ENCODE assay signal across 28 cellular contexts in genomic region chrX:1416965-1417760, GRCh38. TPM values are rescaled to one million over a fixed set of nuclear protein-coding genes. Genes with fewer than 3 reads are reported as not detected.
DNase-seq lines count a peak whose midpoint lies in the region; ATAC-seq, FAIRE-seq and TF ChIP-seq lines count a peak whose summit lies in the region.
"Had no signal": no experiment of that assay in that cellular context is flagged by ENCODE, and none has a peak within 500 bp of the region (broad histone marks: within the 10 kb centered on the region; RNA-seq: fewer than 3 reads in every experiment).

No MANE protein-coding gene starts in this region.

- no peak overlapping the region for H3K4me2 ChIP-seq in A549
- H3K4me2 ChIP-seq in mesenchymal stem cell (ENCODE audit: low read length, poor library complexity, severe bottlenecking) = no peak overlapping the region
- H3K4me2 ChIP-seq: KMS-11 had no signal

- no peak overlapping the region for H3K14ac ChIP-seq in mesenchymal stem cell (ENCODE audit: low read length in 2 of 2)

- CTCF ChIA-PET in A549 (lab: Yijun Ruan, JAX) = no interaction called here

- no peak for TF ChIP-seq POLR2A in A549 (IDR thresholded peaks at IDR 0.05; ENCODE audit: low read length)

- no peak overlapping the region for H2BK15ac ChIP-seq in mesenchymal stem cell (ENCODE audit: low read depth, poor library complexity, severe bottlenecking)

- H3K79me1 ChIP-seq in mesenchymal stem cell (replicated peaks; ENCODE audit: low read length, poor library complexity, severe bottlenecking) = peaks cover 8% of the 10 kb centered on the region

- H3K9ac ChIP-seq in mesenchymal stem cell (ENCODE audit: low read length) = no peak overlapping the region
- H3K9ac ChIP-seq: KMS-11 had no signal

- TF ChIP-seq CTCF in A549 (IDR thresholded peaks at IDR 0.05) = no peak

- DNase-seq in A549 (ENCODE audit: low read depth in 1 of 2, low spot score in 1 of 2) (no peak), ELF-1 (ENCODE audit: low read depth, low spot score) (peak; percentile 1), mesenchymal stem cell (no peak), epidermal melanocyte (ENCODE audit: insufficient read length, low spot score) (no peak), NCI-H1436 (lab: John Stamatoyannopoulos, UW) (no peak)
- no peak for DNase-seq in stimulated activated naive CD4-positive, alpha-beta T cell (lab: John Stamatoyannopoulos, UW)
- DNase-seq: activated CD8-positive, alpha-beta T cell treated with anti-CD3 and anti-CD28 coated beads, Interleukin-2, amount 10 ng/mL, durations not matched to agents 7 days and 5 days; activated naive CD4-positive, alpha-beta T cell treated with anti-CD3 and anti-CD28 coated beads, Interleukin-2, amount 50 U/mL, for 16 hours; activated T-cell treated with anti-CD3 and anti-CD28 coated beads, Interleukin-2, amount 50 U/mL, for 72 hours; amygdala; C1 segment of cervical spinal cord; DMS153; GOT3; hypothalamus; left colon; mammary epithelial cell; MG63; NCI-H1105 treated with DMSO at 0.1 percent for 48 hours; NCI-H2029 treated with DMSO at 0.1 percent for 48 hours; NCI-H526; nephron progenitor cell; OCI-M1; substantia nigra; upper lobe of left lung had no signal

- POLR2A ChIA-PET in A549 (lab: Yijun Ruan, JAX) = no interaction called here

- no peak for TF ChIP-seq EP300 in A549 (IDR thresholded peaks at IDR 0.05)

- no peak overlapping the region for H2BK120ac ChIP-seq in mesenchymal stem cell (ENCODE audit: low read depth, low read length)

- peaks cover 14% of the 10 kb centered on the region for H3K9me3 ChIP-seq in A549
- H3K9me3 ChIP-seq in mesenchymal stem cell (ENCODE audit: control insufficient read depth, low read length) = peaks cover 8% of the 10 kb centered on the region

- no peak overlapping the region for H3K23ac ChIP-seq in mesenchymal stem cell (ENCODE audit: low read length in 2 of 2)

- FAIRE-seq in A549 (lab: Jason Lieb, UNC) = no peak

- WGBS in A549 (ENCODE audit: missing lambda C conversion rate) = 74% methylated on average over 14 of the region's 14 CpGs
- WGBS in mesenchymal stem cell = 68% methylated on average over 14 of the region's 14 CpGs

- no peak overlapping the region for H2BK12ac ChIP-seq in mesenchymal stem cell (ENCODE audit: low read length in 2 of 2)

- H2BK5ac ChIP-seq in mesenchymal stem cell (ENCODE audit: low read depth, low read length, poor library complexity, severe bottlenecking) = no peak overlapping the region

- H4K8ac ChIP-seq in mesenchymal stem cell (ENCODE audit: low read length) = no peak overlapping the region

- no peak overlapping the region for H2AK5ac ChIP-seq in mesenchymal stem cell (ENCODE audit: low read length, severe bottlenecking)

- no peaks in the 10 kb centered on the region for H3K27me3 ChIP-seq in mesenchymal stem cell (ENCODE audit: control insufficient read depth in 1 of 2, insufficient read depth in 1 of 2, low read length in 2 of 2)
- H3K27me3 ChIP-seq: MG63, upper lobe of left lung had no signal

- no peak overlapping the region for H3K4ac ChIP-seq in mesenchymal stem cell (ENCODE audit: low read depth in 1 of 2, low read length in 2 of 2)

- ATAC-seq in A549 = no peak
- ATAC-seq: activated CD8-positive, alpha-beta T cell treated with anti-CD3 and anti-CD28 coated beads, Interleukin-2, amount 10 ng/mL, durations not matched to agents 7 days and 5 days; activated T-cell treated with anti-CD3 and anti-CD28 coated beads, Interleukin-2, amount 50 U/mL, for 72 hours; left colon; stimulated activated memory B cell treated with anti-CD40 and anti-IgM and Interleukin-4, amounts not matched to agents 10 μg/mL and 1 μg/mL and 100 μg/mL, for 72 hours had no signal

- no peak for TF ChIP-seq RAD21 in A549 (conservative IDR thresholded peaks at IDR 0.05 in 1 of 2, IDR thresholded peaks at IDR 0.05 in 1 of 2)

- no peak overlapping the region for H3K27ac ChIP-seq in A549
- no peak overlapping the region for H3K27ac ChIP-seq in mesenchymal stem cell (ENCODE audit: low read length, poor library complexity, severe bottlenecking)
- H3K27ac ChIP-seq: KMS-11, SK-N-MC, upper lobe of left lung had no signal

- H2AFZ ChIP-seq in mesenchymal stem cell (ENCODE audit: low read depth, low read length) = no peak overlapping the region

- H3K4me1 ChIP-seq in A549 (no peaks in the 10 kb centered on the region), mesenchymal stem cell (ENCODE audit: control insufficient read depth, insufficient read depth, low read depth, low read length) (peaks cover 3% of the 10 kb centered on the region)
- H3K4me1 ChIP-seq: upper lobe of left lung had no signal

- H4K91ac ChIP-seq in mesenchymal stem cell (ENCODE audit: low read length) = peak overlapping the region; percentile 3

- no peak overlapping the region for H3K18ac ChIP-seq in mesenchymal stem cell (ENCODE audit: low read depth in 1 of 2, low read length in 2 of 2)

- peaks cover 75 to 84% of the 10 kb centered on the region in 2 experiments for H3K36me3 ChIP-seq in mesenchymal stem cell (ENCODE audit: control insufficient read depth in 1 of 2, insufficient read depth in 2 of 2, low read depth in 1 of 2, low read length in 2 of 2)

- H3K4me3 ChIP-seq in A549 (no peak overlapping the region), mesenchymal stem cell (ENCODE audit: insufficient read depth in 1 of 2, low read depth in 1 of 2, low read length in 2 of 2) (no peak overlapping the region)
- H3K4me3 ChIP-seq: MG63, SK-N-MC, upper lobe of left lung had no signal

TF ChIP-seq in A549, 52 proteins besides CTCF, POLR2A, EP300 and RAD21:
- TF ChIP-seq, protein P1, sequence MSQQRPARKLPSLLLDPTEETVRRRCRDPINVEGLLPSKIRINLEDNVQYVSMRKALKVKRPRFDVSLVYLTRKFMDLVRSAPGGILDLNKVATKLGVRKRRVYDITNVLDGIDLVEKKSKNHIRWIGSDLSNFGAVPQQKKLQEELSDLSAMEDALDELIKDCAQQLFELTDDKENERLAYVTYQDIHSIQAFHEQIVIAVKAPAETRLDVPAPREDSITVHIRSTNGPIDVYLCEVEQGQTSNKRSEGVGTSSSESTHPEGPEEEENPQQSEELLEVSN (IDR thresholded peaks at IDR 0.05; ENCODE audit: borderline replicate concordance, low read depth) = no peak
- peak; percentile 82 for TF ChIP-seq POLR2AphosphoS2 (conservative IDR thresholded peaks at IDR 0.05; ENCODE audit: low read length)

TF ChIP-seq in PFSK-1, 5 proteins besides CTCF, POLR2A, EP300 and RAD21:
- TF ChIP-seq POLR2AphosphoS5 (IDR thresholded peaks at IDR 0.05; ENCODE audit: low read depth, low read length) = peak; percentile 37; the same call in 1 of the 2 replicates
- TF ChIP-seq FOXP2 (optimal IDR thresholded peaks at IDR 0.05; ENCODE audit: borderline replicate concordance, extremely low read depth, extremely low read length, insufficient read depth) = no peak

RNA-seq across cellular contexts. Expression of gene SLC25A6, which starts 25.2 kb away (rescaled TPM):
- polyA plus RNA-seq in A549 (2011; rRNA removed) (252 and 291 TPM in 2 replicates), A549 (2017; fragmentation: RNase III; extraction: RNeasy Plus Mini Kit Qiagen cat#74134 plus additional on column Dnase treatment) (439 to 448 TPM (median 446 TPM) in 3 replicates)
- polyA plus RNA-seq in A549 (2012; cell fraction: cytosol; rRNA removed) = 933 and 1,036 TPM in 2 replicates
- polyA plus RNA-seq in A549 (2012; cell fraction: nucleus; rRNA removed) = 681 and 864 TPM in 2 replicates
- 205 and 259 TPM in 2 replicates for polyA minus RNA-seq in A549 (2011; rRNA and poly(A)+ RNA removed)
- polyA plus RNA-seq in PFSK-1 (2012; ENCODE audit: insufficient read length, low read depth) = 4,040 TPM
- polyA plus RNA-seq in mesenchymal stem cell (2013, experiment 1 of 2) = 554 TPM
- polyA plus RNA-seq in mesenchymal stem cell (2013, experiment 2 of 2) = 544 TPM

RNA-seq across cellular contexts. Expression of gene ASMTL, which starts 35.5 kb away (rescaled TPM):
- polyA plus RNA-seq in A549 (2011; rRNA removed) (15.4 and 15.6 TPM in 2 replicates), A549 (2017; fragmentation: RNase III; extraction: RNeasy Plus Mini Kit Qiagen cat#74134 plus additional on column Dnase treatment) (12.2 to 14.4 TPM (median 12.3 TPM) in 3 replicates)
- 26.6 and 30.8 TPM in 2 replicates for polyA plus RNA-seq in A549 (2012; cell fraction: cytosol; rRNA removed)
- polyA plus RNA-seq in A549 (2012; cell fraction: nucleus; rRNA removed) = 39.8 and 40.3 TPM in 2 replicates
- polyA minus RNA-seq in A549 (2011; rRNA and poly(A)+ RNA removed) = 14.7 and 16.7 TPM in 2 replicates
- 53.8 TPM for polyA plus RNA-seq in PFSK-1 (2012; ENCODE audit: insufficient read length, low read depth)
- polyA plus RNA-seq in mesenchymal stem cell (2013, experiment 1 of 2) = 21.6 TPM
- polyA plus RNA-seq in mesenchymal stem cell (2013, experiment 2 of 2) = 21.5 TPM
